ENCODE assay signal across 8 cellular contexts in the genomic region with DNA sequence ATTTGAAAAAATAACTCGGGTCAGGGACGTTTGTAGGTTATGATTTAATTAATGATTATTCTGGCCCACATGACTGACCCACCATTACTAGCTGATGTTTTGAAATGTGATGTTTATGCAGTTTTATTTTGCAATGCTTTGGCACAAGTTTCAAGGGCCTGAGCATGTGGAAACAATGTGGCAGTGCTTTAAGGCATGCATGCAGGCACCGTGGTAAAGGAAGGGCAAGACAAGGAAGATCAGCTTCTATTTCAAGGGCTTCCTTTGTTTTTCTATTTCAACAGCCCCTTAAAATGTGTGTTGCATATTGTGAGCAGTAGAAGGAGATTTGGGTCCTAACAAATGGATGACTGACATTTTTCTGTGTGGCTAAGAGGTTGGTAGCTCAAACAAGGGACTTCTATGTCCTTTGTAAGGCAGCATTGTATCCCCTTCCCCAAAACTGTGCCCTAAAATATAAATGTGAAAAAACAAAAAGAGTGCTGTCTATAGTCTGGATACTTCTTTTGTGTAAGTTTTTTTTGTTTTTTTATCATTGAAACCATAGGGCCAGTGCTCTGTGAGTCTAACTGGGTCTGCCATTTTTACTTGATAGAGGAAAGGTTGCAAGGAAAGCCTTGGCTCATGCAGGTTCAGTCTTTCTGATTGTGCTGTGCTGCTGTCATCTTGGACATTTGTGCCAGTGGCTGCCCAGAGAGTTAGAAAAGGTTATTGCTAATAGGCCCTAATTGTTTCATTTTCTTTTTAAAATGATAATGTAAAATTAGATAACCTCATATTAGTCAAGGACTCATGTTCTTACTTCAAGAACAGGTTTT.
DNase-seq lines count a peak whose midpoint lies in the region; ATAC-seq and TF ChIP-seq lines count a peak whose summit lies in the region.

No MANE protein-coding gene starts in this region.

- H3K36me3 Mint-ChIP-seq in Caco-2 (ENCODE audit: insufficient read depth, unreplicated experiment): peaks cover 6% of the 10 kb centered on the region
- H3K36me3 Mint-ChIP-seq in CD4-positive, alpha-beta T cell (ENCODE audit: low read depth): no peaks in the 10 kb centered on the region

- H3K4me1 ChIP-seq in Caco-2: peaks cover 22% of the 10 kb centered on the region
- H3K4me1 ChIP-seq in RWPE2 (ENCODE audit: insufficient read depth, poor library complexity, severe bottlenecking): peaks cover 28% of the 10 kb centered on the region

- intact Hi-C loops in Caco-2 (cut with micrococcal nuclease; ENCODE audit: unreplicated experiment): loop anchor here (1.0 kb wide), 1 partner anchor 42 kb away; no protein-coding TSS in a partner anchor
- intact Hi-C loops in CD4-positive, alpha-beta T cell (cut with DNase I, micrococcal nuclease): no loop called here

- no peak for TF ChIP-seq CTCF in Caco-2 (IDR thresholded peaks at IDR 0.05; ENCODE audit: insufficient read depth in 1 of 2, low read depth in 1 of 2, low read length in 1 of 2, severe bottlenecking in 1 of 2, unreplicated experiment in 1 of 2)
- TF ChIP-seq CTCF in RWPE2 (IDR thresholded peaks at IDR 0.05; ENCODE audit: poor library complexity, severe bottlenecking): no peak
- TF ChIP-seq CTCF in fibroblast of villous mesenchyme (IDR thresholded peaks at IDR 0.05; ENCODE audit: insufficient read depth, low read depth, low read length): no peak
- TF ChIP-seq CTCF in omental fat pad (IDR thresholded peaks at IDR 0.05): no peak
- no peak for TF ChIP-seq CTCF in CD4-positive, alpha-beta T cell (IDR thresholded peaks at IDR 0.05)

- ATAC-seq in RWPE2 (ENCODE audit: low read depth) (peak; percentile 49; the same call in 2 of the 3 replicates), omental fat pad (ENCODE audit: low FRiP score) (peak; percentile 69), HG03521 (IDR thresholded peaks at IDR 0.05; ENCODE audit: unreplicated experiment) (no peak), GM21723 (IDR thresholded peaks at IDR 0.05; ENCODE audit: unreplicated experiment) (no peak)
- no peak for ATAC-seq in CD4-positive, alpha-beta T cell (ENCODE audit: poor library complexity)

- POLR2A ChIA-PET in Caco-2 (lab: Charles Lee): no interaction called here
- POLR2A ChIA-PET in CD4-positive, alpha-beta T cell (lab: Charles Lee): no interaction called here

- no peak overlapping the region for H3K4me3 Mint-ChIP-seq in Caco-2 (ENCODE audit: unreplicated experiment)
- no peak overlapping the region for H3K4me3 Mint-ChIP-seq in CD4-positive, alpha-beta T cell

- H3K27me3 Mint-ChIP-seq in Caco-2 (ENCODE audit: insufficient read depth, unreplicated experiment): no peaks in the 10 kb centered on the region
- H3K27me3 Mint-ChIP-seq in CD4-positive, alpha-beta T cell: no peaks in the 10 kb centered on the region

- H3K4me3 ChIP-seq in Caco-2 (ENCODE audit: low read depth, low read length) (peak overlapping the region; percentile 36), RWPE2 (ENCODE audit: severe bottlenecking) (no peak overlapping the region), fibroblast of villous mesenchyme (ENCODE audit: low read depth, low read length) (no peak overlapping the region)

- no peaks in the 10 kb centered on the region for H3K9me3 Mint-ChIP-seq in Caco-2 (ENCODE audit: unreplicated experiment)
- H3K9me3 Mint-ChIP-seq in CD4-positive, alpha-beta T cell: no peaks in the 10 kb centered on the region

- BruUV-seq in Caco-2 (replicated peaks; lab: Mats Ljungman, UMichigan): no TSS peak

- DNase-seq in Caco-2 (no peak), RWPE2 (ENCODE audit: low spot score) (no peak), fibroblast of villous mesenchyme (ENCODE audit: low read depth) (peak; percentile 83), omental fat pad (ENCODE audit: low spot score) (no peak), DMS53 (lab: John Stamatoyannopoulos, UW) (no peak)
- no peak for DNase-seq in CD4-positive, alpha-beta T cell

- H3K27me3 ChIP-seq in Caco-2 (replicated peaks; ENCODE audit: control insufficient read depth, insufficient read depth, low read length): no peaks in the 10 kb centered on the region
- H3K27me3 ChIP-seq in RWPE2 (ENCODE audit: insufficient read depth, poor library complexity, severe bottlenecking): no peaks in the 10 kb centered on the region
- no peaks in the 10 kb centered on the region for H3K27me3 ChIP-seq in CD4-positive, alpha-beta T cell (ENCODE audit: control insufficient read depth, insufficient read depth, low read length)

- H3K36me3 ChIP-seq in Caco-2 (ENCODE audit: control insufficient read depth, insufficient read depth, low read length) (no peaks in the 10 kb centered on the region), RWPE2 (ENCODE audit: low read depth) (no peaks in the 10 kb centered on the region)

- H3K27ac Mint-ChIP-seq in Caco-2 (ENCODE audit: unreplicated experiment): peak overlapping the region; percentile 71
- no peak overlapping the region for H3K27ac Mint-ChIP-seq in CD4-positive, alpha-beta T cell

- CTCF ChIA-PET in Caco-2 (lab: Charles Lee): interaction anchor here (0.5 kb wide), 1 partner anchor 163 kb away, joined by 3 read pairs; no protein-coding TSS in a partner anchor
- CTCF ChIA-PET in CD4-positive, alpha-beta T cell (lab: Charles Lee): no interaction called here

- H3K9me3 ChIP-seq in Caco-2 (no peaks in the 10 kb centered on the region), RWPE2 (ENCODE audit: severe bottlenecking) (no peaks in the 10 kb centered on the region)
- no peaks in the 10 kb centered on the region for H3K9me3 ChIP-seq in CD4-positive, alpha-beta T cell (ENCODE audit: control insufficient read depth, low read length)

- H3K4me1 Mint-ChIP-seq in Caco-2 (ENCODE audit: low read depth, unreplicated experiment): peaks cover 34% of the 10 kb centered on the region
- H3K4me1 Mint-ChIP-seq in CD4-positive, alpha-beta T cell (ENCODE audit: low read depth): no peaks in the 10 kb centered on the region

- H3K27ac ChIP-seq in RWPE2 (ENCODE audit: poor library complexity, severe bottlenecking): no peak overlapping the region
- no peak overlapping the region for H3K27ac ChIP-seq in CD4-positive, alpha-beta T cell (ENCODE audit: low read depth, low read length)

Comparison
In these comparisons a context has a peak if more than half of its experiments do, and no peak if none do; other contexts are left out.
1. ATAC-seq: peak in RWPE2 (single experiment) and omental fat pad (single experiment); none in HG03521 (single experiment), GM21723 (single experiment) and CD4-positive, alpha-beta T cell (single experiment).